ENCODE assay signal across 8 cellular contexts in genomic region chr3:197298341-197298857, GRCh38.
DNase-seq lines count a peak whose midpoint lies in the region; TF ChIP-seq lines count a peak whose summit lies in the region.

TSS of gene DLG1 (minus strand) at chr3:197298612. CDS start at chr3:197297204, 1,408 bp downstream.

- no peak for TF ChIP-seq CTCF in MM.1S (IDR thresholded peaks at IDR 0.05; ENCODE audit: low read length)

- H3K9me2 ChIP-seq in MM.1S (replicated peaks; ENCODE audit: insufficient read depth, low read length), result no peaks in the 10 kb centered on the region

- peak within 1 kb of the TSS; percentile 84 for H3K4me2 ChIP-seq in MM.1S (ENCODE audit: low read depth, low read length)

- H3K4me3 ChIP-seq in HAP-1 (peak within 1 kb of the TSS; percentile 74), MM.1S (ENCODE audit: low read length) (peak within 1 kb of the TSS; percentile 92)

- H3K4me1 ChIP-seq in ES-I3 (ENCODE audit: insufficient read depth, low read length) (peaks cover 10% of the 10 kb centered on the region; the same call in 1 of the 2 replicates), HAP-1 (peaks cover 26% of the 10 kb centered on the region), MM.1S (ENCODE audit: low read length) (peaks cover 27% of the 10 kb centered on the region)

- H3K36me3 ChIP-seq in ES-I3 (ENCODE audit: insufficient read depth, low read length) (no peaks in the 10 kb centered on the region), HAP-1 (replicated peaks) (peaks cover 16% of the 10 kb centered on the region), MM.1S (replicated peaks; ENCODE audit: insufficient read depth, low read length) (no peaks in the 10 kb centered on the region; the same call in 1 of the 2 replicates)

- no peaks in the 10 kb centered on the region for H4K20me1 ChIP-seq in MM.1S (ENCODE audit: insufficient read depth, low read length)

- DNase-seq in HAP-1 (ENCODE audit: low spot score in 2 of 2) (peak; percentile 96 to 97), MM.1S (peak; percentile 94), SIG-M5 treated with dmso at 0.1 percent for 504 hours (lab: John Stamatoyannopoulos, UW; ENCODE audit: unreplicated experiment) (peak; percentile 87), foreskin melanocyte (peak; percentile 80), nucleus accumbens (lab: John Stamatoyannopoulos, UW) (peak in 53 of 56 donors; percentile 35 to 89 (median 76)), superior temporal gyrus (ENCODE audit: extremely low spot score) (peak; percentile 68)
- peak; percentile 43 to 71 (median 55) for DNase-seq in activated naive CD4-positive, alpha-beta T cell (lab: John Stamatoyannopoulos, UW)

- peaks cover 29% of the 10 kb centered on the region for H3K79me2 ChIP-seq in MM.1S (ENCODE audit: low read length)

- peak within 1 kb of the TSS; percentile 63 for H3K27ac ChIP-seq in MM.1S (ENCODE audit: low read length)

- H3K9me3 ChIP-seq in ES-I3 (ENCODE audit: control insufficient read depth, insufficient read depth, low read length) (no peaks in the 10 kb centered on the region), HAP-1 (no peaks in the 10 kb centered on the region), MM.1S (replicated peaks; ENCODE audit: insufficient read depth, low read length) (no peaks in the 10 kb centered on the region)

- H3K27me3 ChIP-seq in HAP-1 (ENCODE audit: low read depth), result no peaks in the 10 kb centered on the region
- peaks cover 14% of the 10 kb centered on the region for H3K27me3 ChIP-seq in MM.1S (replicated peaks; ENCODE audit: insufficient read depth, low read length)

- peaks cover 20% of the 10 kb centered on the region for H3F3A ChIP-seq in MM.1S (ENCODE audit: insufficient read depth, low read length)

- in situ Hi-C loops in HAP-1 (cut with MboI; ENCODE audit: low sequenced_read_pairs), result no loop called here

- peak within 1 kb of the TSS; percentile 86 for H2AFZ ChIP-seq in MM.1S (ENCODE audit: low read length)

- H3K9ac ChIP-seq in ES-I3 (ENCODE audit: low read depth, low read length) (peak within 1 kb of the TSS; percentile 89), MM.1S (ENCODE audit: low read length) (peak within 1 kb of the TSS; percentile 73)

Comparison
In these comparisons a context has a peak if more than half of its experiments do, and no peak if none do; other contexts are left out.
1. Peak in every context shown above with its lines: DNase-seq, H3K4me3 ChIP-seq and H3K27ac ChIP-seq.